In the genomic region with DNA sequence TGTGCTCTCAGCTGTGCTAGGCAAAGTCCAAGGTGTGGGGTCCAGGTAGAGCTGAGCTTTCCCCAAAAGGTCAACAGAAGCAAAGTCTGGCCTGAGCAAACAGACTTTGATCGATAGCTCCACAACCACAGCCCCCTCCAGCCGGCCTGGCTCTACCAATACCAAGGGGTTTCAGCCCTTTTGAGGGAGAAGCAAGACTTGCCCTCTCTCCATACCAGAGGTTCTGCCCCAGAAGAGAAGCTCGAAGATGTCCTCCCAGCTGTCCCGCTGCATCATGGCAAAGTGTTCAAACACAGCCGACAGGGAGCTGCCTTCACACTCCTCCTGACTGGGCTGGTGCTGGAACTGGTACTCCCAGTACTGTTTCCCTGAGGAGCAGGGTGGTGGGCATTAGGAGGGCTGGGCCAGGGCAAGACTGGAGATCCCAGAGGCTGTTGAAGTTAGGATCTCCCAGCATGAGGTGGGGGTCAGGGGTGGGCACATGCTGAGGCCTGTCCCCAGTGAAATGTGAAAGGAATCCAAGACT, we compare ENCODE assay signal across 1 cellular context.
TF ChIP-seq lines count a peak whose summit lies in the region.

No MANE protein-coding gene starts in this region.

TF ChIP-seq in HepG2, 621 proteins besides CTCF, POLR2A, EP300 and RAD21 (continued from another document and continues in another):
- no peak for TF ChIP-seq HOXA9 (CRISPR knock-in tag; IDR thresholded peaks at IDR 0.05; ENCODE audit: borderline replicate concordance)
- no peak for TF ChIP-seq ZBTB8A (CRISPR knock-in tag; IDR thresholded peaks at IDR 0.05; ENCODE audit: borderline replicate concordance, low read depth)
- TF ChIP-seq ZNF543 (CRISPR knock-in tag; IDR thresholded peaks at IDR 0.05) = no peak; the same call in 1 of the 2 replicates
- no peak; the same call in 1 of the 2 replicates for TF ChIP-seq KLF13 (CRISPR knock-in tag; IDR thresholded peaks at IDR 0.05)
- TF ChIP-seq SNAI1 (CRISPR knock-in tag; IDR thresholded peaks at IDR 0.05; ENCODE audit: borderline replicate concordance) = 0 out of 2 replicates have a peak, but pooled peaks have one; percentile 34
- TF ChIP-seq ZFYVE20 (CRISPR knock-in tag; IDR thresholded peaks at IDR 0.05; ENCODE audit: borderline replicate concordance, low read depth) = no peak
- no peak for TF ChIP-seq ARID2 (CRISPR knock-in tag; IDR thresholded peaks at IDR 0.05; ENCODE audit: borderline replicate concordance)
- peak; percentile 84 for TF ChIP-seq SP4 (CRISPR knock-in tag; IDR thresholded peaks at IDR 0.05)
- no peak for TF ChIP-seq ZNF282 (IDR thresholded peaks at IDR 0.05; ENCODE audit: partially characterized antibody)
- no peak for TF ChIP-seq FOXM1 (CRISPR knock-in tag; IDR thresholded peaks at IDR 0.05)
- no peak for TF ChIP-seq ARNT2 (CRISPR knock-in tag; IDR thresholded peaks at IDR 0.05; ENCODE audit: low read depth)
- peak; percentile 71; the same call in 1 of the 2 replicates for TF ChIP-seq ZNF713 (CRISPR knock-in tag; IDR thresholded peaks at IDR 0.05)
- peak; percentile 87 for TF ChIP-seq ASH2L (IDR thresholded peaks at IDR 0.05; ENCODE audit: insufficient read length, low read depth, low read length)
- no peak for TF ChIP-seq ARHGAP35 (CRISPR knock-in tag; IDR thresholded peaks at IDR 0.05; ENCODE audit: borderline replicate concordance)
- peak; percentile 47 for TF ChIP-seq TBL1XR1 (IDR thresholded peaks at IDR 0.05; ENCODE audit: borderline replicate concordance, low read length, partially characterized antibody)
- TF ChIP-seq, protein P1, sequence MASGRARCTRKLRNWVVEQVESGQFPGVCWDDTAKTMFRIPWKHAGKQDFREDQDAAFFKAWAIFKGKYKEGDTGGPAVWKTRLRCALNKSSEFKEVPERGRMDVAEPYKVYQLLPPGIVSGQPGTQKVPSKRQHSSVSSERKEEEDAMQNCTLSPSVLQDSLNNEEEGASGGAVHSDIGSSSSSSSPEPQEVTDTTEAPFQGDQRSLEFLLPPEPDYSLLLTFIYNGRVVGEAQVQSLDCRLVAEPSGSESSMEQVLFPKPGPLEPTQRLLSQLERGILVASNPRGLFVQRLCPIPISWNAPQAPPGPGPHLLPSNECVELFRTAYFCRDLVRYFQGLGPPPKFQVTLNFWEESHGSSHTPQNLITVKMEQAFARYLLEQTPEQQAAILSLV (CRISPR knock-in tag; IDR thresholded peaks at IDR 0.05; ENCODE audit: borderline replicate concordance) = no peak
- TF ChIP-seq XRCC5 (optimal IDR thresholded peaks at IDR 0.05; ENCODE audit: low read length) = no peak
- TF ChIP-seq, protein P2, sequence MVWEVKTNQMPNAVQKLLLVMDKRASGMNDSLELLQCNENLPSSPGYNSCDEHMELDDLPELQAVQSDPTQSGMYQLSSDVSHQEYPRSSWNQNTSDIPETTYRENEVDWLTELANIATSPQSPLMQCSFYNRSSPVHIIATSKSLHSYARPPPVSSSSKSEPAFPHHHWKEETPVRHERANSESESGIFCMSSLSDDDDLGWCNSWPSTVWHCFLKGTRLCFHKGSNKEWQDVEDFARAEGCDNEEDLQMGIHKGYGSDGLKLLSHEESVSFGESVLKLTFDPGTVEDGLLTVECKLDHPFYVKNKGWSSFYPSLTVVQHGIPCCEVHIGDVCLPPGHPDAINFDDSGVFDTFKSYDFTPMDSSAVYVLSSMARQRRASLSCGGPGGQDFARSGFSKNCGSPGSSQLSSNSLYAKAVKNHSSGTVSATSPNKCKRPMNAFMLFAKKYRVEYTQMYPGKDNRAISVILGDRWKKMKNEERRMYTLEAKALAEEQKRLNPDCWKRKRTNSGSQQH (CRISPR knock-in tag; IDR thresholded peaks at IDR 0.05; ENCODE audit: low read depth) = no peak; the same call in 1 of the 2 replicates
- TF ChIP-seq ZSCAN25 (CRISPR knock-in tag; IDR thresholded peaks at IDR 0.05) = no peak; the same call in 1 of the 2 replicates
- TF ChIP-seq ZNF800 (CRISPR knock-in tag; IDR thresholded peaks at IDR 0.05) = no peak
- no peak for TF ChIP-seq ZNF367 (CRISPR knock-in tag; IDR thresholded peaks at IDR 0.05; ENCODE audit: borderline replicate concordance)
- no peak for TF ChIP-seq FUBP1 (CRISPR knock-in tag; IDR thresholded peaks at IDR 0.05; ENCODE audit: borderline replicate concordance)
- no peak for TF ChIP-seq ZNF563 (CRISPR knock-in tag; IDR thresholded peaks at IDR 0.05)
- TF ChIP-seq ZNF280B (CRISPR knock-in tag; IDR thresholded peaks at IDR 0.05; ENCODE audit: borderline replicate concordance) = no peak
- no peak for TF ChIP-seq ZFP36 (IDR thresholded peaks at IDR 0.05; ENCODE audit: borderline replicate concordance, low read depth, low read length, partially characterized antibody)
- TF ChIP-seq, protein P3, sequence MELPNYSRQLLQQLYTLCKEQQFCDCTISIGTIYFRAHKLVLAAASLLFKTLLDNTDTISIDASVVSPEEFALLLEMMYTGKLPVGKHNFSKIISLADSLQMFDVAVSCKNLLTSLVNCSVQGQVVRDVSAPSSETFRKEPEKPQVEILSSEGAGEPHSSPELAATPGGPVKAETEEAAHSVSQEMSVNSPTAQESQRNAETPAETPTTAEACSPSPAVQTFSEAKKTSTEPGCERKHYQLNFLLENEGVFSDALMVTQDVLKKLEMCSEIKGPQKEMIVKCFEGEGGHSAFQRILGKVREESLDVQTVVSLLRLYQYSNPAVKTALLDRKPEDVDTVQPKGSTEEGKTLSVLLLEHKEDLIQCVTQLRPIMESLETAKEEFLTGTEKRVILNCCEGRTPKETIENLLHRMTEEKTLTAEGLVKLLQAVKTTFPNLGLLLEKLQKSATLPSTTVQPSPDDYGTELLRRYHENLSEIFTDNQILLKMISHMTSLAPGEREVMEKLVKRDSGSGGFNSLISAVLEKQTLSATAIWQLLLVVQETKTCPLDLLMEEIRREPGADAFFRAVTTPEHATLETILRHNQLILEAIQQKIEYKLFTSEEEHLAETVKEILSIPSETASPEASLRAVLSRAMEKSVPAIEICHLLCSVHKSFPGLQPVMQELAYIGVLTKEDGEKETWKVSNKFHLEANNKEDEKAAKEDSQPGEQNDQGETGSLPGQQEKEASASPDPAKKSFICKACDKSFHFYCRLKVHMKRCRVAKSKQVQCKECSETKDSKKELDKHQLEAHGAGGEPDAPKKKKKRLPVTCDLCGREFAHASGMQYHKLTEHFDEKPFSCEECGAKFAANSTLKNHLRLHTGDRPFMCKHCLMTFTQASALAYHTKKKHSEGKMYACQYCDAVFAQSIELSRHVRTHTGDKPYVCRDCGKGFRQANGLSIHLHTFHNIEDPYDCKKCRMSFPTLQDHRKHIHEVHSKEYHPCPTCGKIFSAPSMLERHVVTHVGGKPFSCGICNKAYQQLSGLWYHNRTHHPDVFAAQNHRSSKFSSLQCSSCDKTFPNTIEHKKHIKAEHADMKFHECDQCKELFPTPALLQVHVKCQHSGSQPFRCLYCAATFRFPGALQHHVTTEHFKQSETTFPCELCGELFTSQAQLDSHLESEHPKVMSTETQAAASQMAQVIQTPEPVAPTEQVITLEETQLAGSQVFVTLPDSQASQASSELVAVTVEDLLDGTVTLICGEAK (IDR thresholded peaks at IDR 0.05) = no peak
- TF ChIP-seq, protein P3 (CRISPR knock-in tag; IDR thresholded peaks at IDR 0.05) = no peak; the same call in 1 of the 2 replicates
- no peak for TF ChIP-seq ZNF10 (CRISPR knock-in tag; IDR thresholded peaks at IDR 0.05; ENCODE audit: borderline replicate concordance, low read depth)
- TF ChIP-seq KMT2B (CRISPR knock-in tag; IDR thresholded peaks at IDR 0.05) = no peak
- TF ChIP-seq MXD1 (CRISPR knock-in tag; IDR thresholded peaks at IDR 0.05) = no peak
- TF ChIP-seq GTF2F1 (IDR thresholded peaks at IDR 0.05; ENCODE audit: low read length) = no peak
- no peak for TF ChIP-seq THYN1 (CRISPR knock-in tag; IDR thresholded peaks at IDR 0.05; ENCODE audit: borderline replicate concordance, low read depth)
- TF ChIP-seq, protein P4, sequence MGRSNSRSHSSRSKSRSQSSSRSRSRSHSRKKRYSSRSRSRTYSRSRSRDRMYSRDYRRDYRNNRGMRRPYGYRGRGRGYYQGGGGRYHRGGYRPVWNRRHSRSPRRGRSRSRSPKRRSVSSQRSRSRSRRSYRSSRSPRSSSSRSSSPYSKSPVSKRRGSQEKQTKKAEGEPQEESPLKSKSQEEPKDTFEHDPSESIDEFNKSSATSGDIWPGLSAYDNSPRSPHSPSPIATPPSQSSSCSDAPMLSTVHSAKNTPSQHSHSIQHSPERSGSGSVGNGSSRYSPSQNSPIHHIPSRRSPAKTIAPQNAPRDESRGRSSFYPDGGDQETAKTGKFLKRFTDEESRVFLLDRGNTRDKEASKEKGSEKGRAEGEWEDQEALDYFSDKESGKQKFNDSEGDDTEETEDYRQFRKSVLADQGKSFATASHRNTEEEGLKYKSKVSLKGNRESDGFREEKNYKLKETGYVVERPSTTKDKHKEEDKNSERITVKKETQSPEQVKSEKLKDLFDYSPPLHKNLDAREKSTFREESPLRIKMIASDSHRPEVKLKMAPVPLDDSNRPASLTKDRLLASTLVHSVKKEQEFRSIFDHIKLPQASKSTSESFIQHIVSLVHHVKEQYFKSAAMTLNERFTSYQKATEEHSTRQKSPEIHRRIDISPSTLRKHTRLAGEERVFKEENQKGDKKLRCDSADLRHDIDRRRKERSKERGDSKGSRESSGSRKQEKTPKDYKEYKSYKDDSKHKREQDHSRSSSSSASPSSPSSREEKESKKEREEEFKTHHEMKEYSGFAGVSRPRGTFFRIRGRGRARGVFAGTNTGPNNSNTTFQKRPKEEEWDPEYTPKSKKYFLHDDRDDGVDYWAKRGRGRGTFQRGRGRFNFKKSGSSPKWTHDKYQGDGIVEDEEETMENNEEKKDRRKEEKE (IDR thresholded peaks at IDR 0.05) = no peak
